ENCODE assay signal across 19 cellular contexts in the genomic region with DNA sequence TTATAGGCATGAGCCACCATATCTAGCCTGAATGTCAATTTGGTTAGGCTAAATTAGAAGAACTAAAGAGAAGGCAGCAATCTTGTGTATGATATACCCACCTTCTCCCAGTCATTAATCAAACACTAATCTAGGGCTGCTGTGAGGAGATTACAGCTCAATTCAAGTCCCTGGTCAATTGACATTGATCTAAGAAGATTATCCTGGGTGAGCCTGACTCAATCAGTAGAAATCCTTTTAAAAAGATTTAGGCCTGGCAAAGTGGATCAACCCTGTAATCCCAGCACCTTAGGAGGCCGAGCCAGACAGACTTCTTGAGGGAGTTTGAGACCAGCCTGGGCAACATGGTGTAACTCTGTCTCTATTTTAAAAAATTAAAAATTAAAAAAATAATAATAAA. TPM values are rescaled to one million over a fixed set of nuclear protein-coding genes. Genes with fewer than 3 reads are reported as not detected.
DNase-seq lines count a peak whose midpoint lies in the region; FAIRE-seq and TF ChIP-seq lines count a peak whose summit lies in the region.
"Had no signal": no experiment of that assay in that cellular context is flagged by ENCODE, and none has a peak within 500 bp of the region (broad histone marks: within the 10 kb centered on the region; RNA-seq: fewer than 3 reads in every experiment).

No MANE protein-coding gene starts in this region.

- no peaks in the 10 kb centered on the region for H3K27me3 Mint-ChIP-seq in progenitor cell of endocrine pancreas
- peaks cover 2% of the 10 kb centered on the region; the same call in 1 of the 2 replicates for H3K27me3 Mint-ChIP-seq in H9 (ENCODE audit: low read depth)
- H3K27me3 Mint-ChIP-seq: CD4-positive, CD25-positive, alpha-beta regulatory T cell had no signal

- no peak overlapping the region for H2AK5ac ChIP-seq in H9 (ENCODE audit: insufficient read length, low read length)

- peak; percentile 97 for FAIRE-seq in D721Med (lab: Jason Lieb, UNC)

- no peak overlapping the region for H2BK12ac ChIP-seq in H9 (ENCODE audit: insufficient read length, low read depth, low read length)

- no peak overlapping the region for H2AFZ ChIP-seq in H9 (ENCODE audit: low read length)

- no peak overlapping the region for H2BK5ac ChIP-seq in H9 (ENCODE audit: insufficient read length, low read length)

- H3K4me3 Mint-ChIP-seq in progenitor cell of endocrine pancreas (ENCODE audit: low read depth) (no peak overlapping the region), H9 (no peak overlapping the region)
- H3K4me3 Mint-ChIP-seq: CD4-positive, CD25-positive, alpha-beta regulatory T cell; CD8-positive, alpha-beta memory T cell had no signal

- no peak overlapping the region for H3K4ac ChIP-seq in H9 (ENCODE audit: low read depth, low read length)

- H3K79me1 ChIP-seq in H9 (ENCODE audit: insufficient read depth, low read depth, low read length, poor library complexity, severe bottlenecking) = no peaks in the 10 kb centered on the region

- no peak overlapping the region for H4K5ac ChIP-seq in H9 (ENCODE audit: insufficient read length, low read depth, low read length)

- H3K4me2 ChIP-seq in H9 (ENCODE audit: insufficient read depth, insufficient read length, low read length) = no peak overlapping the region

- H4K20me1 ChIP-seq in H9 (ENCODE audit: control insufficient read depth, insufficient read depth, insufficient read length) = no peaks in the 10 kb centered on the region

- H3K36me3 Mint-ChIP-seq in progenitor cell of endocrine pancreas (ENCODE audit: insufficient read depth) = no peaks in the 10 kb centered on the region
- H3K36me3 Mint-ChIP-seq in H9 (ENCODE audit: insufficient read depth in 1 of 3, low read depth in 3 of 3) = no peaks in the 10 kb centered on the region
- H3K36me3 Mint-ChIP-seq: CD4-positive, CD25-positive, alpha-beta regulatory T cell; CD8-positive, alpha-beta memory T cell had no signal

- H3K9ac ChIP-seq in H9 (ENCODE audit: extremely low read depth, insufficient read length, low read length) = no peak overlapping the region

- no peaks in the 10 kb centered on the region for H3K36me3 ChIP-seq in SJCRH30
- H3K36me3 ChIP-seq: BE2C had no signal

- H3K23ac ChIP-seq in H9 (ENCODE audit: insufficient read length, low read depth, low read length) = no peak overlapping the region

- H3K27ac Mint-ChIP-seq in progenitor cell of endocrine pancreas = peak overlapping the region; percentile 86
- H3K27ac Mint-ChIP-seq in H9 = no peak overlapping the region
- H3K27ac Mint-ChIP-seq: CD4-positive, CD25-positive, alpha-beta regulatory T cell; CD8-positive, alpha-beta memory T cell had no signal

- H3K27ac ChIP-seq in angular gyrus (ENCODE audit: low read depth, low read length) (peak overlapping the region; percentile 30), SJCRH30 (no peak overlapping the region), H9 (ENCODE audit: insufficient read length, low read depth, low read length) (no peak overlapping the region)

- H3K4me1 ChIP-seq in SJCRH30 (peaks cover 4% of the 10 kb centered on the region; the same call in 1 of the 2 replicates), H9 (ENCODE audit: insufficient read depth, low read length) (no peaks in the 10 kb centered on the region)
- H3K4me1 ChIP-seq: BE2C had no signal

- H3K4me1 Mint-ChIP-seq in progenitor cell of endocrine pancreas (ENCODE audit: low read depth) (peaks cover 15% of the 10 kb centered on the region), H9 (peaks cover 10% of the 10 kb centered on the region in 2 experiments)

- H3K18ac ChIP-seq in H9 (ENCODE audit: insufficient read length, low read depth, low read length) = no peak overlapping the region

- H4K8ac ChIP-seq in H9 (replicated peaks; ENCODE audit: insufficient read length, low read depth, low read length) = no peak overlapping the region

- no peaks in the 10 kb centered on the region for H3K9me3 Mint-ChIP-seq in progenitor cell of endocrine pancreas (ENCODE audit: low read depth)
- no peaks in the 10 kb centered on the region for H3K9me3 Mint-ChIP-seq in H9
- H3K9me3 Mint-ChIP-seq: CD4-positive, CD25-positive, alpha-beta regulatory T cell; CD8-positive, alpha-beta memory T cell had no signal

- DNase-seq in D721Med (ENCODE audit: insufficient read length, low spot score) (peak; percentile 59), NCI-H82 (lab: John Stamatoyannopoulos, UW) (peak; percentile 96), progenitor cell of endocrine pancreas (ENCODE audit: low spot score, unreplicated experiment) (no peak), SJCRH30 (no peak), dedifferentiated amniotic fluid mesenchymal stem cell (ENCODE audit: extremely low spot score) (no peak), H9 (no peak)
- DNase-seq: ACHN; BE2C; C1 segment of cervical spinal cord; CD4-positive, CD25-positive, alpha-beta regulatory T cell; CD8-positive, alpha-beta memory T cell; COR-L47; DMS153; DMS79; GDM1; GOT3; H7 had no signal

- no CpG with 5 or more reads among the region's 1 CpG for WGBS in H9 (ENCODE audit: extremely low coverage, insufficient read length, low lambda C conversion rate)

- no peak overlapping the region for H3K14ac ChIP-seq in H9 (ENCODE audit: insufficient read depth, low read length)

- H2BK120ac ChIP-seq in H9 (ENCODE audit: low read depth, low read length, poor library complexity, severe bottlenecking) = no peak overlapping the region

- TF ChIP-seq CTCF in D721Med (IDR thresholded peaks at IDR 0.05; ENCODE audit: insufficient read depth, missing control alignments) (no peak), progenitor cell of endocrine pancreas (IDR thresholded peaks at IDR 0.05; ENCODE audit: unreplicated experiment) (no peak), H9 (conservative IDR thresholded peaks at IDR 0.05) (no peak)

- H3K27me3 ChIP-seq in SJCRH30 (no peaks in the 10 kb centered on the region), H9 (ENCODE audit: insufficient read depth, low read length) (no peaks in the 10 kb centered on the region)
- H3K27me3 ChIP-seq: BE2C had no signal

- no peak overlapping the region for H3T11ph ChIP-seq in H9 (ENCODE audit: low read length)

- no peak overlapping the region for H4K91ac ChIP-seq in H9 (ENCODE audit: insufficient read length, low read depth, low read length)

- H3K23me2 ChIP-seq in H9 (ENCODE audit: insufficient read length, low read depth, low read length, poor library complexity, severe bottlenecking) = peaks cover 3% of the 10 kb centered on the region

- H2BK20ac ChIP-seq in H9 (ENCODE audit: low read depth, low read length, poor library complexity, severe bottlenecking) = no peak overlapping the region

- H3K56ac ChIP-seq in H9 (ENCODE audit: insufficient read length, low read depth, low read length) = no peak overlapping the region

- H3K4me3 ChIP-seq in SJCRH30 = no peak overlapping the region

- no peaks in the 10 kb centered on the region for H3K79me2 ChIP-seq in H9 (ENCODE audit: insufficient read depth, low read length)

- H3K9me3 ChIP-seq in SJCRH30 (replicated peaks) = no peaks in the 10 kb centered on the region
- H3K9me3 ChIP-seq in H9 (ENCODE audit: control insufficient read depth, low read depth, low read length) = no peaks in the 10 kb centered on the region
- H3K9me3 ChIP-seq: BE2C had no signal

- no peak overlapping the region for H2BK15ac ChIP-seq in H9 (ENCODE audit: low read depth, low read length)

RNA-seq across cellular contexts. Expression of gene DNAH12, which starts 2.5 kb away (rescaled TPM):
- total RNA-seq in progenitor cell of endocrine pancreas (1.1 and 1.2 TPM in 2 replicates), H9 (2021) (not detected in 2 replicates)
- 1.3 and 1.4 TPM in 2 replicates for total RNA-seq in SJCRH30 (2014; rRNA removed; shearing (Covaris generic))
- total RNA-seq: H7, HT-29 had no signal

RNA-seq across cellular contexts. Expression of gene PDE12, which starts 9.5 kb away (rescaled TPM):
- 14.5 and 15.4 TPM in 2 replicates for total RNA-seq in progenitor cell of endocrine pancreas
- 14.4 and 16.2 TPM in 2 replicates for total RNA-seq in SJCRH30 (2014; rRNA removed; shearing (Covaris generic))
- 16.8 and 18.9 TPM in 2 replicates for total RNA-seq in H9 (2021)

RNA-seq across cellular contexts. Expression of gene ARF4, which starts 50.5 kb away (rescaled TPM):
- total RNA-seq in progenitor cell of endocrine pancreas (133 and 134 TPM in 2 replicates), H9 (2021) (160 TPM in 2 replicates)
- total RNA-seq in SJCRH30 (2014; rRNA removed; shearing (Covaris generic)) = 179 and 180 TPM in 2 replicates

Comparison
In these comparisons a context has a peak if more than half of its experiments do, and no peak if none do; other contexts are left out.
1. DNase-seq: peak in D721Med (single experiment) and NCI-H82 (single experiment); none in progenitor cell of endocrine pancreas (single experiment), SJCRH30 (0 of 2), dedifferentiated amniotic fluid mesenchymal stem cell (single experiment) and H9 (single experiment).